Comparison of ENCODE assay signal across 10 cellular contexts in the genomic region with DNA sequence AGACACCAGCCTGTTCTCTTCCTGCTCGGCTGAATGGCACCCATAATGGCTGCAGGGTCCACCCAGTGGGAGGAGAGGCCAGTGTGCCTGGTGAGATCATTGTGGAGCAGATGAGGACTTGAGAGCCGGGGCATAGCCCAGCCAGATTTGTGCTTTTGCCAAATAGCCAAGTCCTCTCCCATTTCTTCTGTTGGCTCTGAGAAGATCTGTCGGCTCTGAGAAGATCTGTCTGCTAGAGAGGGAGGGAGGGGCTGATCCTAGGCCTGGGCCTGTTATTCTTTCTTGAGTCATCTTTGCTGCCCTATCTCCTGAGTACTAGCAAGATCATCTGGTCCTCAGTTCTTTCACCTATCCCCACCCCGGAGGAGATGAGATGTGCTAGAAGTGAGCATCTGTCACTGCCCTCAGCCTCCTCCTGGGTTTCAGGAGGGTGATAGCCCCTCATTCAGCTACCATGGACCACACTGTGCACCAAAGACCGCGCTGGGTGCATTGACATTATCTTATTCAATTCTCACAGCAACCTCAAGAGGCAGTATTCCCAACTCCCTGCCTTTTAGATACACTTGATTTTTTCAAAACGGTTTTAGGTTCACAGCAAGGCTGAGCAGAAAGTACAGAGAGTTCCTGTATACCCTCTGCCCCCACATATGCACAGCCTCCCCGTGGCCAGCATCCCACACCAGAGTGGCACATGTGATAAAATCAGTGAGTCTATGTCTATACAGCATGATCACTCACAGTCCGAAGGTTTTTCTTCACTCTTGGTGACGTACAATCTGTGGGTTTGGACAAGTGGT.
DNase-seq lines count a peak whose midpoint lies in the region; ATAC-seq and TF ChIP-seq lines count a peak whose summit lies in the region.
"Had no signal": no experiment of that assay in that cellular context is flagged by ENCODE, and none has a peak within 500 bp of the region (broad histone marks: within the 10 kb centered on the region; RNA-seq: fewer than 3 reads in every experiment).

No MANE protein-coding gene starts in this region.

- TF ChIP-seq CTCF in fibroblast of pulmonary artery (IDR thresholded peaks at IDR 0.05; ENCODE audit: low read length, missing control alignments) (peak; percentile 50), thoracic aorta (IDR thresholded peaks at IDR 0.05) (peak; percentile 47)

- H3K4me1 ChIP-seq in SJCRH30 (peaks cover 7% of the 10 kb centered on the region; the same call in 1 of the 2 replicates), thoracic aorta (ENCODE audit: control insufficient read depth in 1 of 2, low read depth in 2 of 2) (peaks cover 0 to 43% of the 10 kb centered on the region in 2 donors)

- no peaks in the 10 kb centered on the region for H3K9me3 ChIP-seq in SJCRH30 (replicated peaks)
- no peaks in the 10 kb centered on the region for H3K9me3 ChIP-seq in thoracic aorta

- no peak overlapping the region for H3K4me3 ChIP-seq in SJCRH30
- H3K4me3 ChIP-seq in fibroblast of pulmonary artery (replicated peaks; ENCODE audit: low read depth, low read length): no peak overlapping the region
- H3K4me3 ChIP-seq in thoracic aorta: no peak overlapping the region

- H3K27ac ChIP-seq in SJCRH30: no peak overlapping the region
- H3K27ac ChIP-seq in thoracic aorta: peak overlapping the region in 1 of 2 donors; percentile 28

- no peak for ATAC-seq in thoracic aorta (ENCODE audit: insufficient number of reproducible peaks, low FRiP score, low read depth)

- H3K36me3 ChIP-seq in SJCRH30: no peaks in the 10 kb centered on the region
- no peaks in the 10 kb centered on the region for H3K36me3 ChIP-seq in thoracic aorta

- DNase-seq in NCI-H748 (lab: John Stamatoyannopoulos, UW; ENCODE audit: unreplicated experiment) (peak; percentile 8), NCI-H748 treated with DMSO at 0.1 percent for 48 hours (lab: John Stamatoyannopoulos, UW) (no peak), SJCRH30 (peak; percentile 13 to 44), fibroblast of pulmonary artery (ENCODE audit: low read depth) (peak; percentile 29), thoracic aorta (ENCODE audit: low spot score) (no peak), A172 (ENCODE audit: low spot score) (no peak)
- no peak for DNase-seq in stimulated activated naive CD4-positive, alpha-beta T cell treated with Interleukin-2 at 50 U/mL for 16 hours (lab: John Stamatoyannopoulos, UW)
- DNase-seq in activated CD4-positive, CD25-positive, alpha-beta regulatory T cell treated with anti-CD3 and anti-CD28 coated beads, Interleukin-2, amount 50 U/mL, for 72 hours: no peak
- DNase-seq: CD4-positive, alpha-beta memory T cell; NCI-H2081 had no signal

- H3K27me3 ChIP-seq in SJCRH30 (no peaks in the 10 kb centered on the region), thoracic aorta (replicated peaks; ENCODE audit: insufficient read depth) (no peaks in the 10 kb centered on the region)

Comparison
In these comparisons a context has a peak if more than half of its experiments do, and no peak if none do; other contexts are left out.
1. DNase-seq: peak in NCI-H748 (single experiment), SJCRH30 (2 of 2) and fibroblast of pulmonary artery (single experiment); none in NCI-H748 treated with DMSO at 0.1 percent for 48 hours (single experiment), thoracic aorta (single experiment), stimulated activated naive CD4-positive, alpha-beta T cell treated with Interleukin-2 at 50 U/mL for 16 hours (single experiment), activated CD4-positive, CD25-positive, alpha-beta regulatory T cell treated with anti-CD3 and anti-CD28 coated beads, Interleukin-2, amount 50 U/mL, for 72 hours (single experiment) and A172 (single experiment).